Comparison of ENCODE assay signal across 1 cellular context in genomic region chr10:7818295-7819125, GRCh38.
TF ChIP-seq lines count a peak whose summit lies in the region.

TAF3 (plus strand) TSS chr10:7818505; CDS start chr10:7818710, 205 bp downstream.

TF ChIP-seq in HepG2, 621 proteins besides CTCF, POLR2A, EP300 and RAD21 (continued from another document and continues in another):
- TF ChIP-seq AHDC1 (CRISPR knock-in tag; IDR thresholded peaks at IDR 0.05; ENCODE audit: borderline replicate concordance) (no peak), RORA (CRISPR knock-in tag; IDR thresholded peaks at IDR 0.05) (no peak), HNRNPUL1 (IDR thresholded peaks at IDR 0.05; ENCODE audit: low read depth, low read length) (peak; percentile 47; the same call in 1 of the 2 replicates), ZNF713 (CRISPR knock-in tag; IDR thresholded peaks at IDR 0.05) (no peak), NCOA1 (CRISPR knock-in tag; IDR thresholded peaks at IDR 0.05) (no peak), ZNF710 (CRISPR knock-in tag; IDR thresholded peaks at IDR 0.05; ENCODE audit: borderline replicate concordance) (peak; percentile 22; the same call in 1 of the 2 replicates), CHCHD3 (CRISPR knock-in tag; IDR thresholded peaks at IDR 0.05) (no peak), GABPA (IDR thresholded peaks at IDR 0.05; ENCODE audit: low read depth, low read length) (peak; percentile 73), GABPA (CRISPR knock-in tag; IDR thresholded peaks at IDR 0.05; ENCODE audit: low read depth) (peak; percentile 90), ZMAT5 (CRISPR knock-in tag; IDR thresholded peaks at IDR 0.05; ENCODE audit: borderline replicate concordance, low read depth) (no peak), CCAR2 (optimal IDR thresholded peaks at IDR 0.05; ENCODE audit: low read depth, low read length) (no peak), ZFP36L2 (CRISPR knock-in tag; IDR thresholded peaks at IDR 0.05) (no peak), ZNF143 (CRISPR knock-in tag; IDR thresholded peaks at IDR 0.05) (peak; percentile 68), ZFP41 (CRISPR knock-in tag; IDR thresholded peaks at IDR 0.05; ENCODE audit: borderline replicate concordance) (no peak), MTA1 (CRISPR knock-in tag; IDR thresholded peaks at IDR 0.05; ENCODE audit: borderline replicate concordance) (peak; percentile 70; the same call in 1 of the 2 replicates), GPBP1L1 (CRISPR knock-in tag; IDR thresholded peaks at IDR 0.05) (no peak), ZNF18 (CRISPR knock-in tag; IDR thresholded peaks at IDR 0.05; ENCODE audit: insufficient replicate concordance) (no peak), ZBTB42 (CRISPR knock-in tag; IDR thresholded peaks at IDR 0.05) (peak; percentile 71; the same call in 1 of the 2 replicates), CC2D1A (CRISPR knock-in tag; IDR thresholded peaks at IDR 0.05) (no peak), REPIN1 (CRISPR knock-in tag; IDR thresholded peaks at IDR 0.05; ENCODE audit: borderline replicate concordance, low read depth) (peak; percentile 91; the same call in 1 of the 2 replicates), ZNF430 (CRISPR knock-in tag; IDR thresholded peaks at IDR 0.05) (peak; percentile 75), ZNF768 (CRISPR knock-in tag; IDR thresholded peaks at IDR 0.05) (0 out of 2 replicates have a peak, but pooled peaks have one; percentile 30), ZNF20 (CRISPR knock-in tag; IDR thresholded peaks at IDR 0.05) (no peak), ZKSCAN1 (IDR thresholded peaks at IDR 0.05; ENCODE audit: low read length) (no peak), TGIF2 (CRISPR knock-in tag; IDR thresholded peaks at IDR 0.05) (peak; percentile 87), ZNF234 (CRISPR knock-in tag; conservative IDR thresholded peaks at IDR 0.05) (0 out of 2 replicates have a peak, but pooled peaks have one; percentile 55), ZNF101 (CRISPR knock-in tag; IDR thresholded peaks at IDR 0.05; ENCODE audit: borderline replicate concordance, low read depth) (no peak), IKZF1 (IDR thresholded peaks at IDR 0.05) (no peak), ZNF557 (CRISPR knock-in tag; IDR thresholded peaks at IDR 0.05) (0 out of 2 replicates have a peak, but pooled peaks have one; percentile 21), ETS1 (CRISPR knock-in tag; IDR thresholded peaks at IDR 0.05) (peak; percentile 84; the same call in 1 of the 2 replicates), ZNF558 (CRISPR knock-in tag; IDR thresholded peaks at IDR 0.05; ENCODE audit: borderline replicate concordance) (no peak), RBM22 (optimal IDR thresholded peaks at IDR 0.05; ENCODE audit: low read length) (no peak), NRL (CRISPR knock-in tag; IDR thresholded peaks at IDR 0.05; ENCODE audit: borderline replicate concordance) (peak; percentile 81), BCL6 (CRISPR knock-in tag; IDR thresholded peaks at IDR 0.05) (peak; percentile 55; the same call in 1 of the 2 replicates), ZNF225 (CRISPR knock-in tag; IDR thresholded peaks at IDR 0.05) (peak; percentile 22; the same call in 1 of the 2 replicates), HINFP (CRISPR knock-in tag; IDR thresholded peaks at IDR 0.05; ENCODE audit: low read depth) (0 out of 2 replicates have a peak, but pooled peaks have one; percentile 41), HOXA9 (CRISPR knock-in tag; IDR thresholded peaks at IDR 0.05; ENCODE audit: borderline replicate concordance) (0 out of 2 replicates have a peak, but pooled peaks have one; percentile 40), ZNF83 (CRISPR knock-in tag; IDR thresholded peaks at IDR 0.05; ENCODE audit: borderline replicate concordance) (no peak), ELF3 (CRISPR knock-in tag; IDR thresholded peaks at IDR 0.05) (peak; percentile 78), MAFF (IDR thresholded peaks at IDR 0.05; ENCODE audit: low read depth, low read length) (no peak), PCBP2 (optimal IDR thresholded peaks at IDR 0.05; ENCODE audit: low read depth, low read length, poor library complexity, severe bottlenecking) (no peak), SMAD1 (CRISPR knock-in tag; IDR thresholded peaks at IDR 0.05; ENCODE audit: borderline replicate concordance, low read depth) (no peak), KDM3A (CRISPR knock-in tag; IDR thresholded peaks at IDR 0.05; ENCODE audit: low read depth) (peak; percentile 87), ZNF788 (CRISPR knock-in tag; IDR thresholded peaks at IDR 0.05; ENCODE audit: borderline replicate concordance) (peak; percentile 94), ZNF792 (CRISPR knock-in tag; IDR thresholded peaks at IDR 0.05) (peak; percentile 91), ZNF281 (CRISPR knock-in tag; IDR thresholded peaks at IDR 0.05; ENCODE audit: borderline replicate concordance) (peak; percentile 10; the same call in 1 of the 2 replicates), ATF1 (CRISPR knock-in tag; IDR thresholded peaks at IDR 0.05) (no peak), MYC (CRISPR knock-in tag; IDR thresholded peaks at IDR 0.05; ENCODE audit: borderline replicate concordance) (peak; percentile 86), SALL1 (CRISPR knock-in tag; IDR thresholded peaks at IDR 0.05) (peak; percentile 95), ZNF121 (CRISPR knock-in tag; IDR thresholded peaks at IDR 0.05) (0 out of 2 replicates have a peak, but pooled peaks have one; percentile 25)
